ENCODE assay signal across 9 cellular contexts in the genomic region with DNA sequence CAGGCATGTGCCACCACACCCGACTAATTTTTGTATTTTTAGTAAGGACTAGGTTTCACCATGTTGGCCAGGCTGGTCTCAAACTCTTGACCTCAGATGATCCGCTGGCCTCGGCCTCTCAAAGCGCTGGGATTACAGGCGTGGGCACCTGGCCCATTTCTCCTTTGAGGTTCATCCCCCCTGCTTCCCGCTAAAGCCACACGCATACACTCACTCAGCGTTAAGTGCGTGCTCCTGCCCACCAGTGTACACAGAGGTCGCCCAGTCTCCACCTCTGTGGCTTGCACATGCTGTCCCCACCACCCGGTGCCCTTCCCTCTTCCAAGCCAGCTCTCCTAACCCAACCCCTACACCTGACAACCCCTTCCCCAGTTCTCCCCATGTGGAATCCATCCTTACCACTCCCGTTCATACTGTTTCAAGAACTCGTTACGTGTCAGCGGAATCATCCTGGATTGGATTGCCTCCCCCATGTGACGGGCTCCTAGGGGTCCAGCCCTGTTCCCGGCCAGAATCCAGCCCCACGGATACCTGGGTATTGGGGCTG. TPM values are rescaled to one million over a fixed set of nuclear protein-coding genes. Genes with fewer than 3 reads are reported as not detected.
DNase-seq lines count a peak whose midpoint lies in the region; ATAC-seq, FAIRE-seq and TF ChIP-seq lines count a peak whose summit lies in the region.
"Had no signal": no experiment of that assay in that cellular context is flagged by ENCODE, and none has a peak within 500 bp of the region (broad histone marks: within the 10 kb centered on the region; RNA-seq: fewer than 3 reads in every experiment).

No MANE protein-coding gene starts in this region.

- intact Hi-C loops in gastrocnemius medialis (cut with DNase I; ENCODE audit: low total_unique reads): no loop called here

- DNase-seq in AG09309 (ENCODE audit: low read depth) (no peak), astrocyte (ENCODE audit: low read depth) (no peak), OCI-M1 (lab: John Stamatoyannopoulos, UW) (no peak), gastrocnemius medialis (no peak), H54 (ENCODE audit: insufficient read length, low spot score) (no peak)

- ATAC-seq in HG02759 (IDR thresholded peaks at IDR 0.05; ENCODE audit: unreplicated experiment): peak; percentile 6
- no peak for ATAC-seq in GM18520 (IDR thresholded peaks at IDR 0.05; ENCODE audit: unreplicated experiment)
- ATAC-seq in gastrocnemius medialis: no peak

- TF ChIP-seq CTCF in AG09309 (IDR thresholded peaks at IDR 0.05; ENCODE audit: control insufficient read depth, insufficient read depth, low read depth, low read length, missing control alignments): no peak
- TF ChIP-seq CTCF in astrocyte (IDR thresholded peaks at IDR 0.05; ENCODE audit: insufficient read depth, low read depth, low read length): no peak
- no peak for TF ChIP-seq CTCF in gastrocnemius medialis (IDR thresholded peaks at IDR 0.05 in 4 of 5, conservative IDR thresholded peaks at IDR 0.05 in 1 of 5)

- H3K4me1 Mint-ChIP-seq in astrocyte (ENCODE audit: low read depth, unreplicated experiment): peaks cover 2% of the 10 kb centered on the region

- peak overlapping the region; percentile 53 for H2AFZ ChIP-seq in astrocyte (ENCODE audit: low read depth, low read length)

- H3K27ac Mint-ChIP-seq in astrocyte (ENCODE audit: unreplicated experiment): no peak overlapping the region

- H3K9me3 ChIP-seq in astrocyte (ENCODE audit: insufficient read depth, low read depth, low read length) (peaks cover 15% of the 10 kb centered on the region), muscle layer of duodenum (ENCODE audit: control insufficient read depth in 1 of 2, low read length in 2 of 2) (peaks cover 0 to 19% of the 10 kb centered on the region in 2 donors), gastrocnemius medialis (peaks cover 0 to 8% (median 0%) of the 10 kb centered on the region in 3 donors)

- no peaks in the 10 kb centered on the region for H3K36me3 ChIP-seq in astrocyte (ENCODE audit: insufficient read depth, low read length)
- no peaks in the 10 kb centered on the region for H3K36me3 ChIP-seq in muscle layer of duodenum (ENCODE audit: control insufficient read depth in 1 of 2, insufficient read depth in 2 of 2, low read length in 2 of 2)
- H3K36me3 ChIP-seq in gastrocnemius medialis: no peaks in the 10 kb centered on the region

- H3K27me3 ChIP-seq in astrocyte (ENCODE audit: insufficient read depth, low read length) (no peaks in the 10 kb centered on the region), muscle layer of duodenum (ENCODE audit: low read depth, low read length) (peaks cover 2% of the 10 kb centered on the region), gastrocnemius medialis (peaks cover 12 to 35% (median 24%) of the 10 kb centered on the region in 3 donors)

- H3K4me3 ChIP-seq in AG09309 (ENCODE audit: control insufficient read depth, low read depth, low read length): peak overlapping the region; percentile 52
- H3K4me3 ChIP-seq in astrocyte (ENCODE audit: insufficient read depth, low read depth, low read length): peak overlapping the region; percentile 41
- H3K4me3 ChIP-seq in muscle layer of duodenum (ENCODE audit: low read depth in 1 of 2, low read length in 2 of 2): peak overlapping the region; percentile 61 to 64
- H3K4me3 ChIP-seq in gastrocnemius medialis: peak overlapping the region in 1 of 4 donors; percentile 41

- no peak for FAIRE-seq in astrocyte (lab: Jason Lieb, UNC)
- FAIRE-seq in H54 (lab: Jason Lieb, UNC): no peak

- peaks cover 22% of the 10 kb centered on the region for H3K9me3 Mint-ChIP-seq in astrocyte (ENCODE audit: unreplicated experiment)

- peak overlapping the region; percentile 52 for H3K9ac ChIP-seq in astrocyte (ENCODE audit: low read length)

- no peak overlapping the region for H3K27ac ChIP-seq in astrocyte (ENCODE audit: low read depth, low read length)
- no peak overlapping the region for H3K27ac ChIP-seq in muscle layer of duodenum (ENCODE audit: low read length)
- H3K27ac ChIP-seq in gastrocnemius medialis: no peak overlapping the region

- TF ChIP-seq POLR2A in gastrocnemius medialis (IDR thresholded peaks at IDR 0.05) (no peak), H54 (IDR thresholded peaks at IDR 0.05; ENCODE audit: low read depth, low read length) (no peak)

- H3K4me2 ChIP-seq in astrocyte (ENCODE audit: low read length): peak overlapping the region; percentile 79

- no peaks in the 10 kb centered on the region for H3K79me2 ChIP-seq in astrocyte (ENCODE audit: insufficient read depth, low read length)

- in situ Hi-C loops in gastrocnemius medialis (cut with MboI; ENCODE audit: low sequenced_read_pairs in 4 of 4): no loop called here

- no peak overlapping the region for H3K4me3 Mint-ChIP-seq in astrocyte (ENCODE audit: unreplicated experiment)

- H3K4me1 ChIP-seq in astrocyte (ENCODE audit: insufficient read depth, low read length): peaks cover 8% of the 10 kb centered on the region
- H3K4me1 ChIP-seq in muscle layer of duodenum (ENCODE audit: control insufficient read depth in 1 of 2, insufficient read depth in 2 of 2, low read length in 2 of 2): peaks cover 0 to 3% of the 10 kb centered on the region in 2 donors
- no peaks in the 10 kb centered on the region for H3K4me1 ChIP-seq in gastrocnemius medialis

- H4K20me1 ChIP-seq in astrocyte (ENCODE audit: insufficient read depth, low read length): no peaks in the 10 kb centered on the region

- peaks cover 24% of the 10 kb centered on the region for H3K27me3 Mint-ChIP-seq in astrocyte (ENCODE audit: low read depth, unreplicated experiment)

- H3K36me3 Mint-ChIP-seq in astrocyte (ENCODE audit: low read depth, unreplicated experiment): no peaks in the 10 kb centered on the region

RNA-seq across cellular contexts. Expression of a gene that starts 15.7 kb away (rescaled TPM):
- total RNA-seq in astrocyte: not detected in 2 replicates
- total RNA-seq in gastrocnemius medialis: 1 to 10 TPM in 3 of 4 donors, not detected in 1; 1.7 to 2.2 (median 2.0) TPM
- total RNA-seq: HT-29 had no signal

RNA-seq across cellular contexts. Expression of a gene that starts 22.6 kb away (rescaled TPM):
- total RNA-seq in astrocyte (0.61 and 0.65 TPM in 2 replicates), gastrocnemius medialis (1 to 10 TPM in 3 of 4 donors, not detected in 1; 1.9 to 3.7 (median 3.5) TPM)

RNA-seq across cellular contexts. Expression of a gene that starts 54.4 kb away (rescaled TPM):
- total RNA-seq in astrocyte: 0.07 TPM in 1 of 2 replicates, not detected in the other
- total RNA-seq in gastrocnemius medialis: not detected
- total RNA-seq: HT-29 had no signal
